Comparison of ENCODE assay signal across 8 cellular contexts in the genomic region with DNA sequence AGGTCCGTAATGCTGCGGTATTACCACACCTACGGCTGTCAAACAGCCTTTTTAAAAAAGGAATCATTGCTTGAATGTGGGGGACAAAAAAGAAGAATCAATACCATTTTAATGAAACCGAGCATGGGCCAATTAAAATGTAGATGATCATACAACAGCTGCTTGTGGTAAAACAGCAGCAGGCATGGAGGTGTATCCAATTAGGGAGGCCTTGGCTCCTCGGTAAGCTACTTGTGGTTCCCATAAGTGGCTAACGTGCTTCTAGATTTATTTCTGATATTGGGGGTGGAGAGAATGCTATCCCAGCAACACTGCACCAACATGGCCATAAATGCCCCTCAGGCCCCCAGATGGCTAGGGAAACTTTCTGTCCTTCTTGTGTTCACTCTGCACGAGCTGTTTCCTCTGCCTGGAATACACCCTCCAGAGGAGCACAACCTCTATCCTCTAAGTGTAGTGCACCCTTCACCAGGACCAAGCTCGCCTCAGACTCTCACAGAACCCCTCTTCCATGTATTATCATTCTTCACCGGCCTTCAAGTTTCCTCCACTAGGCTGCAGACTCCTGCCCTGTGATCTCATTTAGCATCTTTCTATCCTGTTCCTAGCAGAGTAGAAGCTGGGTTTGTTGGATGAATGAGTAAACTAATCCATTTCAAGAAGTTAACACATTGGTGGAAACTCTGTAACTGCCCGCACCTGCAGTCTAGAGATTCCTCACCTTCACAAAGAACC. TPM values are rescaled to one million over a fixed set of nuclear protein-coding genes. Genes with fewer than 3 reads are reported as not detected.
DNase-seq lines count a peak whose midpoint lies in the region; ATAC-seq lines count a peak whose summit lies in the region.

No MANE protein-coding gene starts in this region.

- intact Hi-C loops in posterior cingulate gyrus (cut with DNase I): loop anchor here (10.0 kb wide), 1 partner anchor 95 kb away; no protein-coding TSS in a partner anchor

- DNase-seq in AG08395 (ENCODE audit: low spot score): peak; percentile 44
- DNase-seq in HT1080 (ENCODE audit: low read depth): peak; percentile 52
- DNase-seq in T47D (ENCODE audit: low read depth in 1 of 2, low spot score in 1 of 2): peak; percentile 47 to 60
- no peak for DNase-seq in medulla oblongata (ENCODE audit: extremely low spot score)
- no peak for DNase-seq in posterior cingulate gyrus

- no peaks in the 10 kb centered on the region for H3K27me3 ChIP-seq in muscle layer of colon (ENCODE audit: control insufficient read depth in 1 of 2, insufficient read depth in 2 of 2, low read length in 2 of 2)

- peak overlapping the region; percentile 94 to 95 for H3K4me3 ChIP-seq in muscle layer of colon (ENCODE audit: low read depth in 1 of 2, low read length in 2 of 2)

- ATAC-seq in HG03139 (IDR thresholded peaks at IDR 0.05; ENCODE audit: unreplicated experiment): no peak
- ATAC-seq in GM19452 (IDR thresholded peaks at IDR 0.05; ENCODE audit: unreplicated experiment): no peak

- peak overlapping the region; percentile 91 for H3K9ac ChIP-seq in muscle layer of colon (ENCODE audit: low read length)

- H3K27ac ChIP-seq in muscle layer of colon (ENCODE audit: low read depth, low read length): peak overlapping the region; percentile 97

- H3K9me3 ChIP-seq in muscle layer of colon (ENCODE audit: low read length): no peaks in the 10 kb centered on the region

- in situ Hi-C loops in T47D (cut with HindIII; ENCODE audit: low pct_unique_long_range_greater_than_20kb, low sequenced_read_pairs): no loop called here

- H3K4me1 ChIP-seq in muscle layer of colon (ENCODE audit: insufficient read depth, low read length): peaks cover 26% of the 10 kb centered on the region

- H3K36me3 ChIP-seq in muscle layer of colon (ENCODE audit: insufficient read depth, low read length): no peaks in the 10 kb centered on the region

RNA-seq across cellular contexts. Expression of a gene that starts 1.6 kb away (rescaled TPM):
- total RNA-seq in HT1080 (2014; rRNA removed; shearing (Covaris generic)): 47.5 and 63.0 TPM in 2 replicates
- polyA plus RNA-seq in HT1080 (2015; cell fraction: cytosol; rRNA removed): 45.8 and 70.0 TPM in 2 replicates
- 104 and 120 TPM in 2 replicates for polyA plus RNA-seq in HT1080 (2015; cell fraction: nucleus; rRNA removed)

RNA-seq across cellular contexts. Expression of a gene that starts 53.2 kb away (rescaled TPM):
- total RNA-seq in HT1080 (2014; rRNA removed; shearing (Covaris generic)): 67.4 and 85.6 TPM in 2 replicates
- 43.7 and 65.0 TPM in 2 replicates for polyA plus RNA-seq in HT1080 (2015; cell fraction: cytosol; rRNA removed)
- polyA plus RNA-seq in HT1080 (2015; cell fraction: nucleus; rRNA removed): 204 and 219 TPM in 2 replicates

Comparison
In these comparisons a context has a peak if more than half of its experiments do, and no peak if none do; other contexts are left out.
1. DNase-seq: peak in AG08395 (single experiment), HT1080 (single experiment) and T47D (2 of 2); none in medulla oblongata (single experiment) and posterior cingulate gyrus (0 of 10).